10 cellular contexts compared by ENCODE assay signal in genomic region chr2:3168230-3168891, GRCh38.
A peak's percentile ranks its signal among the peaks of the same experiment; 100 is the strongest.
DNase-seq lines count a peak whose midpoint lies in the region; ATAC-seq and TF ChIP-seq lines count a peak whose summit lies in the region.
"Had no signal": no experiment of that assay in that cellular context is flagged by ENCODE, and none has a peak within 500 bp of the region (broad histone marks: within the 10 kb centered on the region; RNA-seq: fewer than 3 reads in every experiment).

No MANE protein-coding gene starts in this region.

- TF ChIP-seq CTCF in brain microvascular endothelial cell (IDR thresholded peaks at IDR 0.05; ENCODE audit: low read depth, low read length, missing control alignments) (no peak), transverse colon (IDR thresholded peaks at IDR 0.05) (no peak)

- ATAC-seq in right cardiac atrium (no peak), HG03280 (IDR thresholded peaks at IDR 0.05; ENCODE audit: unreplicated experiment) (no peak)

- intact Hi-C loops in cardiac septum (cut with DNase I) (no loop called here), right cardiac atrium (cut with DNase I) (no loop called here), transverse colon (cut with DNase I; ENCODE audit: low total_unique reads) (no loop called here)

- TF ChIP-seq POLR2A in transverse colon (IDR thresholded peaks at IDR 0.05) = no peak

- TF ChIP-seq EP300 in transverse colon (IDR thresholded peaks at IDR 0.05; ENCODE audit: low read depth) = no peak

- H3K9me3 ChIP-seq in right cardiac atrium (ENCODE audit: control insufficient read depth, low read length) (no peaks in the 10 kb centered on the region), transverse colon (peaks cover 0 to 9% of the 10 kb centered on the region in 2 donors)

- in situ Hi-C loops in brain microvascular endothelial cell (cut with HindIII; ENCODE audit: low pct_ligation_motif_present, low sequenced_read_pairs) (no loop called here), transverse colon (cut with MboI; ENCODE audit: low pct_ligation_motif_present in 1 of 4, low pct_unique_long_range_greater_than_20kb in 1 of 4, low sequenced_read_pairs in 3 of 4) (no loop called here)

- no peaks in the 10 kb centered on the region for H3K4me1 ChIP-seq in right cardiac atrium (ENCODE audit: control insufficient read depth, insufficient read depth, low read length)
- H3K4me1 ChIP-seq in transverse colon = no peaks in the 10 kb centered on the region

- H3K4me3 ChIP-seq in right cardiac atrium (ENCODE audit: low read length) (no peak overlapping the region), brain microvascular endothelial cell (ENCODE audit: low read depth, low read length) (no peak overlapping the region), transverse colon (no peak overlapping the region)

- DNase-seq in cardiac septum (ENCODE audit: low spot score) = peak; percentile 67
- no peak for DNase-seq in right cardiac atrium
- DNase-seq in brain microvascular endothelial cell = peak; percentile 53
- peak; percentile 98 for DNase-seq in islet precursor cell
- peak; percentile 3 for DNase-seq in transverse colon
- DNase-seq in CD1c-positive myeloid dendritic cell (ENCODE audit: extremely low spot score) = no peak
- DNase-seq in NCI-H774 (lab: John Stamatoyannopoulos, UW) = no peak
- DNase-seq: activated CD4-positive, alpha-beta T cell treated with anti-CD3 and anti-CD28 coated beads, Interleukin-2, amount 50 U/mL, for 4 hours; small intestine had no signal

- 65% methylated on average over 17 of the region's 17 CpGs for WGBS in right cardiac atrium
- 64 to 72% methylated on average over 2 to 17 of the region's 17 CpGs for WGBS in transverse colon (ENCODE audit: low coverage in 1 of 2), 2 donors

- H3K27me3 ChIP-seq in right cardiac atrium (ENCODE audit: control insufficient read depth, insufficient read depth) (no peaks in the 10 kb centered on the region), brain microvascular endothelial cell (replicated peaks) (no peaks in the 10 kb centered on the region), transverse colon (no peaks in the 10 kb centered on the region)

- H3K36me3 ChIP-seq in brain microvascular endothelial cell (replicated peaks) (no peaks in the 10 kb centered on the region), transverse colon (no peaks in the 10 kb centered on the region)

- no peak overlapping the region for H3K27ac ChIP-seq in right cardiac atrium (ENCODE audit: low read length)
- peak overlapping the region; percentile 18 for H3K27ac ChIP-seq in brain microvascular endothelial cell
- H3K27ac ChIP-seq in transverse colon = no peak overlapping the region

Comparison
In these comparisons a context has a peak if more than half of its experiments do, and no peak if none do; other contexts are left out.
1. DNase-seq: peak in cardiac septum (single experiment), brain microvascular endothelial cell (single experiment), islet precursor cell (single experiment) and transverse colon (single experiment); none in right cardiac atrium (0 of 3), CD1c-positive myeloid dendritic cell (single experiment) and NCI-H774 (single experiment).